8 cellular contexts compared by ENCODE assay signal in genomic region chr4:1684756-1685603, GRCh38. TPM values are rescaled to one million over a fixed set of nuclear protein-coding genes. Genes with fewer than 3 reads are reported as not detected.
DNase-seq lines count a peak whose midpoint lies in the region; ATAC-seq and TF ChIP-seq lines count a peak whose summit lies in the region.

No MANE protein-coding gene starts in this region.

- H3K27me3 ChIP-seq in brain microvascular endothelial cell (replicated peaks): no peaks in the 10 kb centered on the region
- no peaks in the 10 kb centered on the region for H3K27me3 ChIP-seq in lower lobe of right lung (ENCODE audit: low read depth)
- H3K27me3 ChIP-seq in vagina: no peaks in the 10 kb centered on the region

- in situ Hi-C loops in brain microvascular endothelial cell (cut with HindIII; ENCODE audit: low pct_ligation_motif_present, low sequenced_read_pairs): no loop called here

- intact Hi-C loops in lower lobe of right lung (cut with DNase I) (no loop called here), vagina (cut with DNase I) (no loop called here)

- ATAC-seq in HG02588 (IDR thresholded peaks at IDR 0.05; ENCODE audit: unreplicated experiment) (peak; percentile 2), lower lobe of right lung (peak; percentile 10 to 20)

- H3K4me1 ChIP-seq in lower lobe of right lung (peaks cover 15% of the 10 kb centered on the region), vagina (peaks cover 19% of the 10 kb centered on the region)

- peak overlapping the region; percentile 50 for H3K4me3 ChIP-seq in brain microvascular endothelial cell (ENCODE audit: low read depth, low read length)
- H3K4me3 ChIP-seq in lower lobe of right lung: peak overlapping the region; percentile 57
- H3K4me3 ChIP-seq in vagina: peak overlapping the region; percentile 71 to 81

- H3K9me3 ChIP-seq in lower lobe of right lung: no peaks in the 10 kb centered on the region
- no peaks in the 10 kb centered on the region for H3K9me3 ChIP-seq in vagina

- H3K27ac ChIP-seq in C4-2B: peak overlapping the region; percentile 90
- no peak overlapping the region for H3K27ac ChIP-seq in brain microvascular endothelial cell
- H3K27ac ChIP-seq in lower lobe of right lung: peak overlapping the region; percentile 53
- peak overlapping the region; percentile 48 for H3K27ac ChIP-seq in vagina

- TF ChIP-seq POLR2A in vagina (IDR thresholded peaks at IDR 0.05): no peak

- DNase-seq in brain microvascular endothelial cell: no peak
- peak; percentile 49 for DNase-seq in lower lobe of right lung
- DNase-seq in vagina (ENCODE audit: extremely low spot score in 2 of 2): no peak
- DNase-seq in putamen (ENCODE audit: low spot score): no peak
- DNase-seq in GM10266 (ENCODE audit: extremely low spot score): no peak
- no peak for DNase-seq in MV-4-11 (lab: John Stamatoyannopoulos, UW)

- H3K36me3 ChIP-seq in brain microvascular endothelial cell (replicated peaks) (no peaks in the 10 kb centered on the region), lower lobe of right lung (no peaks in the 10 kb centered on the region), vagina (no peaks in the 10 kb centered on the region)

- TF ChIP-seq CTCF in C4-2B (conservative IDR thresholded peaks at IDR 0.05) (no peak), brain microvascular endothelial cell (IDR thresholded peaks at IDR 0.05; ENCODE audit: low read depth, low read length, missing control alignments) (no peak), lower lobe of right lung (IDR thresholded peaks at IDR 0.05) (no peak), vagina (IDR thresholded peaks at IDR 0.05) (no peak), GM10266 (IDR thresholded peaks at IDR 0.05; ENCODE audit: control insufficient read depth, insufficient read depth, low read depth, missing control alignments) (no peak)

RNA-seq across cellular contexts. Expression of gene FAM53A, which starts 0.9 kb away (rescaled TPM):
- total RNA-seq in lower lobe of right lung (1.7 TPM), vagina (13.8 TPM)

RNA-seq across cellular contexts. Expression of gene SLBP, which starts 27.1 kb away (rescaled TPM):
- 31.6 TPM for total RNA-seq in lower lobe of right lung
- total RNA-seq in vagina: 49.6 TPM

RNA-seq across cellular contexts. Expression of gene TMEM129, which starts 36.1 kb away (rescaled TPM):
- 30.9 TPM for total RNA-seq in lower lobe of right lung
- total RNA-seq in vagina: 50.6 TPM

RNA-seq across cellular contexts. Expression of gene TACC3, which starts 36.3 kb away (rescaled TPM):
- 19.3 TPM for total RNA-seq in lower lobe of right lung
- total RNA-seq in vagina: 16.0 TPM
